Comparison of ENCODE assay signal across 8 cellular contexts in genomic region chr17:81484195-81484979, GRCh38. TPM values are rescaled to one million over a fixed set of nuclear protein-coding genes. Genes with fewer than 3 reads are reported as not detected.
DNase-seq lines count a peak whose midpoint lies in the region; ATAC-seq, FAIRE-seq and TF ChIP-seq lines count a peak whose summit lies in the region.

No MANE protein-coding gene starts in this region.

- H3K9me3 ChIP-seq in A549 (no peaks in the 10 kb centered on the region), lower lobe of right lung (no peaks in the 10 kb centered on the region)

- ATAC-seq in A549 = peak; percentile 51 to 69
- peak; percentile 61 for ATAC-seq in GM18520 (IDR thresholded peaks at IDR 0.05; ENCODE audit: unreplicated experiment)
- ATAC-seq in HG03442 (IDR thresholded peaks at IDR 0.05; ENCODE audit: unreplicated experiment) = peak; percentile 49
- ATAC-seq in lower lobe of right lung = peak; percentile 78 to 91

- H3K27me3 ChIP-seq in lower lobe of right lung (ENCODE audit: low read depth) = peaks cover 7% of the 10 kb centered on the region

- intact Hi-C loops in lower lobe of right lung (cut with DNase I) = no loop called here

- H3K4me2 ChIP-seq in A549 = peak overlapping the region; percentile 95

- H3K27ac ChIP-seq in A549 (peak overlapping the region; percentile 86 to 89), lower lobe of right lung (no peak overlapping the region)

- H3K4me3 ChIP-seq in A549 (peak overlapping the region; percentile 37), lower lobe of right lung (peak overlapping the region; percentile 51)

- TF ChIP-seq CTCF in A549 (IDR thresholded peaks at IDR 0.05) (peak; percentile 100), lower lobe of right lung (IDR thresholded peaks at IDR 0.05) (peak; percentile 99)

- CTCF ChIA-PET in A549 (lab: Yijun Ruan, JAX) = interaction anchor here (0.6 to 8.6 kb wide), 83 partner anchors 9 to 439 kb away, joined by 3 to 184 read pairs (median 6); partner anchors contain the start of genes ACTG1 and BAHCC1

- DNase-seq in A549 (ENCODE audit: low read depth in 1 of 2, low spot score in 1 of 2) (peak; percentile 80 to 88), NCI-H526 (lab: John Stamatoyannopoulos, UW) (peak; percentile 62 to 94), ecto neural progenitor cell (ENCODE audit: low spot score) (peak; percentile 97), lower lobe of right lung (peak; percentile 94)
- DNase-seq in activated CD4-positive, alpha-beta T cell treated with anti-CD3 and anti-CD28 coated beads, Interleukin-2, amount 50 U/mL, for 48 hours = peak; percentile 88 to 90
- peak; percentile 85 for DNase-seq in stimulated activated CD4-positive, alpha-beta T cell treated with anti-CD3 and anti-CD28 coated beads, Interleukin-4, amount 100 ng/mL, for 48 hours (ENCODE audit: low read depth in 2 of 2)

- peak; percentile 93 to 100 for TF ChIP-seq RAD21 in A549 (conservative IDR thresholded peaks at IDR 0.05 in 1 of 2, IDR thresholded peaks at IDR 0.05 in 1 of 2)

- POLR2A ChIA-PET in A549 (lab: Yijun Ruan, JAX) = interaction anchor here (0.5 to 1.3 kb wide), 10 partner anchors 28 to 238 kb away, joined by 3 to 10 read pairs (median 4); partner anchors contain the start of genes ACTG1, BAHCC1 and CCDC137

- H3K4me1 ChIP-seq in A549 (peaks cover 39% of the 10 kb centered on the region), lower lobe of right lung (peaks cover 34% of the 10 kb centered on the region)

- TF ChIP-seq POLR2A in A549 (IDR thresholded peaks at IDR 0.05; ENCODE audit: low read length) = 0 out of 2 replicates have a peak, but pooled peaks have one; percentile 21

- H3K36me3 ChIP-seq in lower lobe of right lung = no peaks in the 10 kb centered on the region

- FAIRE-seq in A549 (lab: Jason Lieb, UNC) = no peak

- no peak for TF ChIP-seq EP300 in A549 (IDR thresholded peaks at IDR 0.05)

- WGBS in A549 (ENCODE audit: missing lambda C conversion rate) = 24% methylated on average over 32 of the region's 60 CpGs

TF ChIP-seq in A549, 52 proteins besides CTCF, POLR2A, EP300 and RAD21 (continues in another document):
- TF ChIP-seq HMGXB4 (CRISPR knock-in tag; IDR thresholded peaks at IDR 0.05; ENCODE audit: borderline replicate concordance) = no peak; the same call in 1 of the 2 replicates
- TF ChIP-seq JUNB (IDR thresholded peaks at IDR 0.05) = no peak
- no peak for TF ChIP-seq NPAS2 (CRISPR knock-in tag; IDR thresholded peaks at IDR 0.05; ENCODE audit: borderline replicate concordance)
- TF ChIP-seq ESRRA (IDR thresholded peaks at IDR 0.05; ENCODE audit: borderline replicate concordance, low read length) = no peak
- TF ChIP-seq CHD4 (IDR thresholded peaks at IDR 0.05; ENCODE audit: borderline replicate concordance) = no peak
- TF ChIP-seq HOXA7 (CRISPR knock-in tag; IDR thresholded peaks at IDR 0.05) = no peak
- peak; percentile 99 for TF ChIP-seq SMC3 (IDR thresholded peaks at IDR 0.05)
- 0 out of 2 replicates have a peak, but pooled peaks have one; percentile 28 for TF ChIP-seq BHLHE40 (IDR thresholded peaks at IDR 0.05; ENCODE audit: low read depth, low read length)
- no peak for TF ChIP-seq MAFK (IDR thresholded peaks at IDR 0.05; ENCODE audit: partially characterized antibody)
- TF ChIP-seq EHF (CRISPR knock-in tag; IDR thresholded peaks at IDR 0.05) = no peak
- TF ChIP-seq MAX (IDR thresholded peaks at IDR 0.05) = peak; percentile 97
- TF ChIP-seq USF2 (IDR thresholded peaks at IDR 0.05) = no peak
- no peak for TF ChIP-seq CBX8 (IDR thresholded peaks at IDR 0.05)
- TF ChIP-seq RCOR1 (IDR thresholded peaks at IDR 0.05; ENCODE audit: low read depth, low read length) = no peak
- peak; percentile 55; the same call in 1 of the 2 replicates for TF ChIP-seq TP53 (CRISPR knock-in tag; IDR thresholded peaks at IDR 0.05)
- TF ChIP-seq PHF8 (IDR thresholded peaks at IDR 0.05; ENCODE audit: borderline replicate concordance, low read depth) = no peak
- TF ChIP-seq HES2 (IDR thresholded peaks at IDR 0.05) = no peak
- TF ChIP-seq MYC (IDR thresholded peaks at IDR 0.05; ENCODE audit: borderline replicate concordance, low read length) = peak; percentile 93
- TF ChIP-seq RNF2 (IDR thresholded peaks at IDR 0.05; ENCODE audit: borderline replicate concordance, low read depth) = no peak
- TF ChIP-seq CHD2 (IDR thresholded peaks at IDR 0.05; ENCODE audit: low read length, partially characterized antibody) = no peak
- TF ChIP-seq ZNF302 (CRISPR knock-in tag; IDR thresholded peaks at IDR 0.05) = no peak
- no peak for TF ChIP-seq ZSCAN20 (CRISPR knock-in tag; IDR thresholded peaks at IDR 0.05)
- TF ChIP-seq REST (IDR thresholded peaks at IDR 0.05) = no peak
- TF ChIP-seq HOXB13 (CRISPR knock-in tag; IDR thresholded peaks at IDR 0.05; ENCODE audit: low read depth) = no peak
- TF ChIP-seq KDM1A (IDR thresholded peaks at IDR 0.05; ENCODE audit: low read depth) = no peak
- TF ChIP-seq ZFP36 (IDR thresholded peaks at IDR 0.05; ENCODE audit: borderline replicate concordance, partially characterized antibody) = no peak
- no peak for TF ChIP-seq FOSL2 (IDR thresholded peaks at IDR 0.05)
- TF ChIP-seq FOSL2 (CRISPR knock-in tag; IDR thresholded peaks at IDR 0.05) = peak; percentile 29; the same call in 1 of the 2 replicates

RNA-seq across cellular contexts. Expression of gene ACTG1, which starts 28.2 kb away (rescaled TPM):
- polyA plus RNA-seq in A549 (2011; rRNA removed) = 2,042 and 2,306 TPM in 2 replicates
- polyA plus RNA-seq in A549 (2012; cell fraction: cytosol; rRNA removed) = 14,539 and 15,776 TPM in 2 replicates
- 26,089 and 28,335 TPM in 2 replicates for polyA plus RNA-seq in A549 (2012; cell fraction: nucleus; rRNA removed)
- 7,182 to 8,782 TPM (median 7,263 TPM) in 3 replicates for polyA plus RNA-seq in A549 (2017; fragmentation: RNase III; extraction: RNeasy Plus Mini Kit Qiagen cat#74134 plus additional on column Dnase treatment)
- polyA minus RNA-seq in A549 (2011; rRNA and poly(A)+ RNA removed) = 2,054 and 3,772 TPM in 2 replicates
- total RNA-seq in lower lobe of right lung = 1,821 TPM

RNA-seq across cellular contexts. Expression of gene FSCN2, which starts 43.8 kb away (rescaled TPM):
- 0.84 and 1.2 TPM in 2 replicates for polyA plus RNA-seq in A549 (2011; rRNA removed)
- 0.74 and 1.1 TPM in 2 replicates for polyA plus RNA-seq in A549 (2012; cell fraction: cytosol; rRNA removed)
- polyA plus RNA-seq in A549 (2012; cell fraction: nucleus; rRNA removed) = 7.5 and 8.3 TPM in 2 replicates
- polyA plus RNA-seq in A549 (2017; fragmentation: RNase III; extraction: RNeasy Plus Mini Kit Qiagen cat#74134 plus additional on column Dnase treatment) = 1.3 to 1.7 TPM (median 1.3 TPM) in 3 replicates
- 3.6 and 3.7 TPM in 2 replicates for polyA minus RNA-seq in A549 (2011; rRNA and poly(A)+ RNA removed)
- 3.3 TPM for total RNA-seq in lower lobe of right lung
